Comparison of ENCODE assay signal across 31 cellular contexts in the genomic region with DNA sequence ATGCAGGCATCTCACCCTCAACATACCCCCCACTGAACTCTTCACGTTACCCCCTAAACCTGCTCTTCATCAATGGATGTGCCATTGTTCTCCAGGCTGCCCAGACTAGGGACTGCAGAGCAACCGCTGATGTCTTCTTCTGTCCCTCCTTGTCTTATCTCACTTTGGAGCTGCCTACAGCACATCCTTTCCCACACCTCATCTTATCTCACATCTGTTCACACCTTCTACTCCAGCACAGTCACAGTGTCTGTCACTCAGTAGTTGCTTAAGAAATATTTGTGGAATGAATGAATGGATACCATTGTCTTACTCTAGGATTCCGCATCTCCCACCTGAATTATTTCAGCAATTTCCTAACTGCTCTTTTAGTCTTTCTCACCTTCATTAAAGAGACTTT.
"Had no signal": no experiment of that assay in that cellular context is flagged by ENCODE, and none has a peak within 500 bp of the region (broad histone marks: within the 10 kb centered on the region; RNA-seq: fewer than 3 reads in every experiment).

No MANE protein-coding gene starts in this region.

- DNase-seq: activated CD4-positive, alpha-beta memory T cell treated with anti-CD3 and anti-CD28 coated beads for 36 hours; activated CD4-positive, alpha-beta T cell treated with anti-CD3 and anti-CD28 coated beads for 36 hours; activated CD4-positive, alpha-beta T cell treated with anti-CD3 and anti-CD28 coated beads, Interleukin-2, amount 10 ng/mL, durations not matched to agents 24 days and 14 days; activated CD4-positive, CD25-positive, alpha-beta regulatory T cell; activated CD4-positive, CD25-positive, alpha-beta regulatory T cell treated with anti-CD3 and anti-CD28 coated beads, Interleukin-2, amount 50 U/mL, for 72 hours; activated CD8-positive, alpha-beta memory T cell treated with anti-CD3 and anti-CD28 coated beads, Interleukin-2, amount 10 ng/mL, durations not matched to agents 7 days and 5 days; activated CD8-positive, alpha-beta memory T cell treated with anti-CD3 and anti-CD28 coated beads, Interleukin-2, amount 50 U/mL, for 4 hours; activated CD8-positive, alpha-beta T cell treated with anti-CD3 and anti-CD28 coated beads, Interleukin-2, amount 10 ng/mL, durations not matched to agents 7 days and 5 days; activated effector memory CD4-positive, alpha-beta T cell treated with anti-CD3 and anti-CD28 coated beads, Interleukin-2, amount 50 U/mL, for 16 hours; activated naive CD4-positive, alpha-beta T cell treated with anti-CD3 and anti-CD28 coated beads for 36 hours; activated naive CD8-positive, alpha-beta T cell treated with anti-CD3 and anti-CD28 coated beads for 36 hours; activated naive CD8-positive, alpha-beta T cell treated with anti-CD3 and anti-CD28 coated beads, Interleukin-2, amount 50 U/mL, for 24 hours; activated T-cell treated with anti-CD3 and anti-CD28 coated beads, Interleukin-2, amount 50 U/mL, for 1 hour; activated T-cell treated with anti-CD3 and anti-CD28 coated beads, Interleukin-2, amount 50 U/mL, for 48 hours; amygdala; brain microvascular endothelial cell; dorsolateral prefrontal cortex; effector memory CD4-positive, alpha-beta T cell; erythroblast; foreskin keratinocyte; gastrocnemius medialis; glutamatergic neuron; T-helper 2 cell had no signal

- H3K4me1 Mint-ChIP-seq: activated CD4-positive, alpha-beta T cell treated with anti-CD3 and anti-CD28 coated beads for 36 hours; activated CD4-positive, alpha-beta T cell treated with anti-CD3 and anti-CD28 coated beads, Interleukin-2, amount 10 ng/mL, durations not matched to agents 24 days and 14 days; activated CD8-positive, alpha-beta memory T cell treated with anti-CD3 and anti-CD28 coated beads, Interleukin-2, amount 10 ng/mL, durations not matched to agents 7 days and 5 days; activated naive CD4-positive, alpha-beta T cell treated with anti-CD3 and anti-CD28 coated beads, Interleukin-2, amount 50 U/mL, for 24 hours; activated naive CD8-positive, alpha-beta T cell treated with anti-CD3 and anti-CD28 coated beads for 36 hours; activated naive CD8-positive, alpha-beta T cell treated with anti-CD3 and anti-CD28 coated beads, Interleukin-2, amount 50 U/mL, for 24 hours; central memory CD8-positive, alpha-beta T cell had no signal

- H3K9me3 ChIP-seq: adrenal gland, esophagus muscularis mucosa, gastrocnemius medialis had no signal

- H3K4me3 ChIP-seq: adrenal gland, coronary artery, dorsolateral prefrontal cortex, esophagus muscularis mucosa, gastrocnemius medialis had no signal

- H3K9me3 Mint-ChIP-seq: activated CD4-positive, alpha-beta memory T cell treated with anti-CD3 and anti-CD28 coated beads for 36 hours; activated CD4-positive, alpha-beta T cell treated with anti-CD3 and anti-CD28 coated beads, Interleukin-2, amount 10 ng/mL, durations not matched to agents 24 days and 14 days; activated naive CD4-positive, alpha-beta T cell treated with anti-CD3 and anti-CD28 coated beads for 36 hours; activated naive CD4-positive, alpha-beta T cell treated with anti-CD3 and anti-CD28 coated beads, Interleukin-2, amount 50 U/mL, for 24 hours; activated naive CD8-positive, alpha-beta T cell treated with anti-CD3 and anti-CD28 coated beads for 36 hours; activated naive CD8-positive, alpha-beta T cell treated with anti-CD3 and anti-CD28 coated beads, Interleukin-2, amount 50 U/mL, for 24 hours; activated T-helper 1 cell treated with anti-CD3 and anti-CD28 coated beads, Interleukin-12 subunit alpha, Interleukin-12 subunit beta, Interleukin-2, Interleukin-4 antibody, amounts not matched to agents 30 ng/mL and 10 ng/mL and 1 ng/mL, durations not matched to agents 14 hours and 24 hours and 36 hours; activated T-helper 2 cell treated with anti-CD3 and anti-CD28 coated beads, Interferon-gamma antibody, Interleukin-2, Interleukin-4, amounts not matched to agents 10 μg/mL and 5 μg/mL and 100 μg/mL, durations not matched to agents 14 hours and 24 hours and 36 hours; central memory CD8-positive, alpha-beta T cell had no signal

- H3K27ac Mint-ChIP-seq: activated CD4-positive, alpha-beta memory T cell treated with anti-CD3 and anti-CD28 coated beads for 36 hours; activated CD4-positive, alpha-beta T cell treated with anti-CD3 and anti-CD28 coated beads for 36 hours; activated CD4-positive, alpha-beta T cell treated with anti-CD3 and anti-CD28 coated beads, Interleukin-2, amount 10 ng/mL, durations not matched to agents 24 days and 14 days; activated CD8-positive, alpha-beta memory T cell treated with anti-CD3 and anti-CD28 coated beads, Interleukin-2, amount 10 ng/mL, durations not matched to agents 7 days and 5 days; activated CD8-positive, alpha-beta T cell treated with anti-CD3 and anti-CD28 coated beads, Interleukin-2, amount 10 ng/mL, durations not matched to agents 7 days and 5 days; activated naive CD4-positive, alpha-beta T cell treated with anti-CD3 and anti-CD28 coated beads for 36 hours; activated naive CD4-positive, alpha-beta T cell treated with anti-CD3 and anti-CD28 coated beads, Interleukin-2, amount 50 U/mL, for 24 hours; activated naive CD8-positive, alpha-beta T cell treated with anti-CD3 and anti-CD28 coated beads for 36 hours; activated naive CD8-positive, alpha-beta T cell treated with anti-CD3 and anti-CD28 coated beads, Interleukin-2, amount 50 U/mL, for 24 hours; activated T-helper 1 cell treated with anti-CD3 and anti-CD28 coated beads, Interleukin-12 subunit alpha, Interleukin-12 subunit beta, Interleukin-2, Interleukin-4 antibody, amounts not matched to agents 30 ng/mL and 10 ng/mL and 1 ng/mL, durations not matched to agents 14 hours and 24 hours and 36 hours; activated T-helper 2 cell treated with anti-CD3 and anti-CD28 coated beads, Interferon-gamma antibody, Interleukin-2, Interleukin-4, amounts not matched to agents 10 μg/mL and 5 μg/mL and 100 μg/mL, durations not matched to agents 14 hours and 24 hours and 36 hours; dendritic cell treated with granulocyte-macrophage colony-stimulating factor and Interleukin-4, amounts not matched to agents 40 ng/mL and 50 ng/mL, for 4 days had no signal

- H3K27me3 ChIP-seq: adrenal gland, brain microvascular endothelial cell, dorsolateral prefrontal cortex, esophagus muscularis mucosa, foreskin keratinocyte, gastrocnemius medialis had no signal

- ATAC-seq: activated CD4-positive, alpha-beta T cell treated with anti-CD3 and anti-CD28 coated beads for 36 hours; activated CD8-positive, alpha-beta memory T cell treated with anti-CD3 and anti-CD28 coated beads, Interleukin-2, amount 10 ng/mL, durations not matched to agents 7 days and 5 days; activated CD8-positive, alpha-beta T cell treated with anti-CD3 and anti-CD28 coated beads, Interleukin-2, amount 10 ng/mL, durations not matched to agents 7 days and 5 days; activated naive CD8-positive, alpha-beta T cell treated with anti-CD3 and anti-CD28 coated beads, Interleukin-2, amount 50 U/mL, for 24 hours; foreskin keratinocyte; gastrocnemius medialis had no signal

- H3K27ac ChIP-seq: adrenal gland, brain microvascular endothelial cell, dorsolateral prefrontal cortex, esophagus muscularis mucosa, foreskin keratinocyte, gastrocnemius medialis had no signal

- H3K36me3 Mint-ChIP-seq: activated CD4-positive, alpha-beta memory T cell treated with anti-CD3 and anti-CD28 coated beads for 36 hours; activated CD8-positive, alpha-beta memory T cell treated with anti-CD3 and anti-CD28 coated beads, Interleukin-2, amount 10 ng/mL, durations not matched to agents 7 days and 5 days; activated naive CD4-positive, alpha-beta T cell treated with anti-CD3 and anti-CD28 coated beads, Interleukin-2, amount 50 U/mL, for 24 hours; activated naive CD8-positive, alpha-beta T cell treated with anti-CD3 and anti-CD28 coated beads for 36 hours had no signal

- H3K4me3 Mint-ChIP-seq: activated CD4-positive, alpha-beta memory T cell treated with anti-CD3 and anti-CD28 coated beads for 36 hours; activated CD4-positive, alpha-beta T cell treated with anti-CD3 and anti-CD28 coated beads for 36 hours; activated CD4-positive, alpha-beta T cell treated with anti-CD3 and anti-CD28 coated beads, Interleukin-2, amount 10 ng/mL, durations not matched to agents 24 days and 14 days; activated CD8-positive, alpha-beta memory T cell treated with anti-CD3 and anti-CD28 coated beads, Interleukin-2, amount 10 ng/mL, durations not matched to agents 7 days and 5 days; activated CD8-positive, alpha-beta T cell treated with anti-CD3 and anti-CD28 coated beads, Interleukin-2, amount 10 ng/mL, durations not matched to agents 7 days and 5 days; activated naive CD4-positive, alpha-beta T cell treated with anti-CD3 and anti-CD28 coated beads for 36 hours; activated naive CD4-positive, alpha-beta T cell treated with anti-CD3 and anti-CD28 coated beads, Interleukin-2, amount 50 U/mL, for 24 hours; activated naive CD8-positive, alpha-beta T cell treated with anti-CD3 and anti-CD28 coated beads for 36 hours; activated naive CD8-positive, alpha-beta T cell treated with anti-CD3 and anti-CD28 coated beads, Interleukin-2, amount 50 U/mL, for 24 hours; activated T-helper 1 cell treated with anti-CD3 and anti-CD28 coated beads, Interleukin-12 subunit alpha, Interleukin-12 subunit beta, Interleukin-2, Interleukin-4 antibody, amounts not matched to agents 30 ng/mL and 10 ng/mL and 1 ng/mL, durations not matched to agents 14 hours and 24 hours and 36 hours; central memory CD8-positive, alpha-beta T cell; dendritic cell treated with granulocyte-macrophage colony-stimulating factor and Interleukin-4, amounts not matched to agents 40 ng/mL and 50 ng/mL, for 4 days had no signal

- H3K27me3 Mint-ChIP-seq: activated naive CD8-positive, alpha-beta T cell treated with anti-CD3 and anti-CD28 coated beads, Interleukin-2, amount 50 U/mL, for 24 hours; dendritic cell treated with granulocyte-macrophage colony-stimulating factor and Interleukin-4, amounts not matched to agents 40 ng/mL and 50 ng/mL, for 4 days had no signal

- H3K36me3 ChIP-seq: adrenal gland, brain microvascular endothelial cell, gastrocnemius medialis had no signal
